Comparison of ENCODE assay signal across 14 cellular contexts in the genomic region with DNA sequence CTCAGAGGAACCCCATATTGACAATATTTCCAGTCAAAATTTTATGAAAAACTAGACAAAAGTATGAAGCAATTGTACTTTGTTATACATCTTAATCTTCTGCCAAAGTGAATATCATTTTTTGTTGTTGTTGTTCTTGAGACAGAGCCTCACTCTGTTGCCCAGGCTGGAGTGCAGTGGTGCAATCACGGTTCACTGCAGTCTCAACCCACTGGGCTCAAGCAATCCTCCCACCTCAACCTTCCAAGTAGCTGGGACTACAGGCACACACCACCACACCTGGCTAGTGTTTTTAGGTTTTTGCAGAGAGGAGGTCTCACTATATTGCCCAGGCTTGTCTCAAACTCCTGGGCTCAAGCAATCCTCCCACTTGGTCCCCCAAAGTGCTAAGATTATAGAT. TPM values are rescaled to one million over a fixed set of nuclear protein-coding genes. Genes with fewer than 3 reads are reported as not detected.
"Had no signal": no experiment of that assay in that cellular context is flagged by ENCODE, and none has a peak within 500 bp of the region (broad histone marks: within the 10 kb centered on the region; RNA-seq: fewer than 3 reads in every experiment).

No MANE protein-coding gene starts in this region.

RNA-seq across cellular contexts. Expression of a gene that starts 17.3 kb away (rescaled TPM):
- total RNA-seq: kidney, kidney epithelial cell, lower leg skin, lung microvascular endothelial cell, mammary epithelial cell, mesothelial cell of epicardium, myocyte had no signal

RNA-seq across cellular contexts. Expression of a gene that starts 39.6 kb away (rescaled TPM):
- total RNA-seq: kidney epithelial cell, lung microvascular endothelial cell, mammary epithelial cell, mesothelial cell of epicardium, myocyte had no signal

RNA-seq across cellular contexts. Expression of a gene that starts 52.4 kb away (rescaled TPM):
- total RNA-seq: kidney, kidney epithelial cell, left colon, left lobe of liver, left ventricle myocardium superior, lung microvascular endothelial cell, mesenteric fat pad, mononuclear cell, mucosa of descending colon, mucosa of gallbladder, myocyte had no signal
